ENCODE assay signal across 16 cellular contexts in the genomic region with DNA sequence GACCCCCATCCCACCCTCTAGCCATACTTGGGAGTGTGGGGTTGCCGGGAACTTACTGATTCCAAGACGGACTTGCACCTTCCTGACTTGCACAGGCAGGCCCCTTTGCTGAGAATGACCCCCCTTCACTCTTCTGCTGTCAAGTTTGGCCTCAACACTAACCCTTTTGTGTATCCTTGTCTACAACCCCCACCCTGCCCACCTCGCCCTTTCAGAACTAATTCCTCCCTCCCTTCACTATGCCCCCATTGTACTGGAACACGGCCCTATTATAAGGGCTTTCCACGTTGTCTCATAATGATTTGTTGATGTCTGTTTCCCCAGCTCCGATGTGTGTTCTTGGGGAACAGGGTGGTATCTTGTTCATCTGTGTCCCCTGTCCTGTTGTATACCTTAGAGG. TPM values are rescaled to one million over a fixed set of nuclear protein-coding genes. Genes with fewer than 3 reads are reported as not detected.
DNase-seq lines count a peak whose midpoint lies in the region; ATAC-seq and TF ChIP-seq lines count a peak whose summit lies in the region.
"Had no signal": no experiment of that assay in that cellular context is flagged by ENCODE, and none has a peak within 500 bp of the region (broad histone marks: within the 10 kb centered on the region; RNA-seq: fewer than 3 reads in every experiment).

No MANE protein-coding gene starts in this region.

- H3K79me2 ChIP-seq in Loucy (ENCODE audit: insufficient read depth, low read length), result no peaks in the 10 kb centered on the region

- peak overlapping the region; percentile 64 for H3K27ac Mint-ChIP-seq in T-helper 2 cell treated with Interferon-gamma antibody and Interleukin-4, amounts not matched to agents 5 μg/mL and 100 μg/mL, for 36 hours
- peak overlapping the region; percentile 86 for H3K27ac Mint-ChIP-seq in central memory CD8-positive, alpha-beta T cell (ENCODE audit: low read depth)
- H3K27ac Mint-ChIP-seq in natural killer cell treated with Interleukin-12 subunit alpha and Interleukin-12 subunit beta and Interleukin-15 and Interleukin-18, amount 100 ng/mL, for 72 hours, result peak overlapping the region; percentile 82 to 83

- no peak overlapping the region for H3K9ac ChIP-seq in Loucy (ENCODE audit: low read depth, low read length, poor library complexity, severe bottlenecking)

- no peak for ATAC-seq in central memory CD8-positive, alpha-beta T cell (replicated peaks; ENCODE audit: extremely low read depth, poor library complexity, severe bottlenecking)
- ATAC-seq in natural killer cell treated with Interleukin-12 subunit alpha and Interleukin-12 subunit beta and Interleukin-15 and Interleukin-18, amount 100 ng/mL, for 72 hours, result no peak
- ATAC-seq: sciatic nerve had no signal

- H3K9me3 Mint-ChIP-seq in T-helper 2 cell treated with Interferon-gamma antibody and Interleukin-4, amounts not matched to agents 5 μg/mL and 100 μg/mL, for 36 hours, result no peaks in the 10 kb centered on the region
- no peaks in the 10 kb centered on the region for H3K9me3 Mint-ChIP-seq in central memory CD8-positive, alpha-beta T cell
- H3K9me3 Mint-ChIP-seq in natural killer cell treated with Interleukin-12 subunit alpha and Interleukin-12 subunit beta and Interleukin-15 and Interleukin-18, amount 100 ng/mL, for 72 hours, result no peaks in the 10 kb centered on the region
- H3K9me3 Mint-ChIP-seq: type B pancreatic cell had no signal

- no peak for DNase-seq in T-helper 2 cell treated with Interferon-gamma antibody and Interleukin-4, amounts not matched to agents 5 μg/mL and 100 μg/mL, for 36 hours (ENCODE audit: low spot score)
- DNase-seq in T-helper 2 cell (no peak), NCI-H2029 treated with DMSO at 0.1 percent for 48 hours (lab: John Stamatoyannopoulos, UW) (no peak), NCI-H2081 (lab: John Stamatoyannopoulos, UW) (no peak), NCI-H345 treated with DMSO at 0.1 percent for 48 hours (lab: John Stamatoyannopoulos, UW; ENCODE audit: unreplicated experiment) (no peak)
- DNase-seq in central memory CD8-positive, alpha-beta T cell (ENCODE audit: low spot score in 2 of 2), result no peak
- DNase-seq in natural killer cell treated with Interleukin-12 subunit alpha and Interleukin-12 subunit beta and Interleukin-15 and Interleukin-18, amount 100 ng/mL, for 72 hours (ENCODE audit: low spot score), result no peak
- DNase-seq: 8988T; activated CD8-positive, alpha-beta memory T cell treated with anti-CD3 and anti-CD28 coated beads, Interleukin-2, amount 50 U/mL, for 4 hours; C1 segment of cervical spinal cord; NCI-H187 treated with DMSO at 0.1 percent for 48 hours; NCI-H526 had no signal

- no peaks in the 10 kb centered on the region for H3F3A ChIP-seq in Loucy (ENCODE audit: low read depth)

- no peak overlapping the region for H3K4me3 Mint-ChIP-seq in T-helper 2 cell treated with Interferon-gamma antibody and Interleukin-4, amounts not matched to agents 5 μg/mL and 100 μg/mL, for 36 hours
- no peak overlapping the region for H3K4me3 Mint-ChIP-seq in central memory CD8-positive, alpha-beta T cell
- peak overlapping the region; percentile 49 for H3K4me3 Mint-ChIP-seq in natural killer cell treated with Interleukin-12 subunit alpha and Interleukin-12 subunit beta and Interleukin-15 and Interleukin-18, amount 100 ng/mL, for 72 hours
- H3K4me3 Mint-ChIP-seq: type B pancreatic cell had no signal

- H3K9me2 ChIP-seq in Loucy (replicated peaks; ENCODE audit: low read depth, low read length), result no peaks in the 10 kb centered on the region

- no peaks in the 10 kb centered on the region for H3K36me3 ChIP-seq in Loucy (ENCODE audit: insufficient read depth, low read length)
- H3K36me3 ChIP-seq: SJSA1 had no signal

- peaks cover 36% of the 10 kb centered on the region for H3K4me1 Mint-ChIP-seq in T-helper 2 cell treated with Interferon-gamma antibody and Interleukin-4, amounts not matched to agents 5 μg/mL and 100 μg/mL, for 36 hours (ENCODE audit: low read depth)
- peaks cover 46% of the 10 kb centered on the region for H3K4me1 Mint-ChIP-seq in central memory CD8-positive, alpha-beta T cell
- peaks cover 44 to 46% of the 10 kb centered on the region in 2 donors for H3K4me1 Mint-ChIP-seq in natural killer cell treated with Interleukin-12 subunit alpha and Interleukin-12 subunit beta and Interleukin-15 and Interleukin-18, amount 100 ng/mL, for 72 hours (ENCODE audit: low read depth in 2 of 2)

- no peak overlapping the region for H3K4me3 ChIP-seq in Loucy (ENCODE audit: low read length, poor library complexity, severe bottlenecking)
- H3K4me3 ChIP-seq: SJSA1 had no signal

- no peaks in the 10 kb centered on the region for H3K27me3 ChIP-seq in Loucy (ENCODE audit: insufficient read depth, low read length, poor library complexity, severe bottlenecking)
- H3K27me3 ChIP-seq: SJSA1 had no signal

- no peak overlapping the region for H2AFZ ChIP-seq in Loucy (ENCODE audit: low read length)

- no peak for TF ChIP-seq CTCF in Loucy (conservative IDR thresholded peaks at IDR 0.05; ENCODE audit: low read length)

- peaks cover 25% of the 10 kb centered on the region for H3K36me3 Mint-ChIP-seq in T-helper 2 cell treated with Interferon-gamma antibody and Interleukin-4, amounts not matched to agents 5 μg/mL and 100 μg/mL, for 36 hours (ENCODE audit: low read depth)
- H3K36me3 Mint-ChIP-seq in central memory CD8-positive, alpha-beta T cell (ENCODE audit: insufficient read depth), result peaks cover 10% of the 10 kb centered on the region
- H3K36me3 Mint-ChIP-seq in natural killer cell treated with Interleukin-12 subunit alpha and Interleukin-12 subunit beta and Interleukin-15 and Interleukin-18, amount 100 ng/mL, for 72 hours, result peaks cover 6% of the 10 kb centered on the region
- H3K36me3 Mint-ChIP-seq: type B pancreatic cell had no signal

- H3K27me3 Mint-ChIP-seq in T-helper 2 cell treated with Interferon-gamma antibody and Interleukin-4, amounts not matched to agents 5 μg/mL and 100 μg/mL, for 36 hours (ENCODE audit: low read depth), result no peaks in the 10 kb centered on the region
- no peaks in the 10 kb centered on the region for H3K27me3 Mint-ChIP-seq in central memory CD8-positive, alpha-beta T cell
- no peaks in the 10 kb centered on the region for H3K27me3 Mint-ChIP-seq in natural killer cell treated with Interleukin-12 subunit alpha and Interleukin-12 subunit beta and Interleukin-15 and Interleukin-18, amount 100 ng/mL, for 72 hours
- H3K27me3 Mint-ChIP-seq: type B pancreatic cell had no signal

- H3K4me2 ChIP-seq in Loucy (ENCODE audit: low read depth, low read length, poor library complexity, severe bottlenecking), result peak overlapping the region; percentile 13

- H3K9me3 ChIP-seq in Loucy (ENCODE audit: insufficient read depth, low read depth, low read length), result no peaks in the 10 kb centered on the region
- H3K9me3 ChIP-seq: SJSA1 had no signal

- H3K4me1 ChIP-seq in Loucy (ENCODE audit: insufficient read depth, low read length, poor library complexity, severe bottlenecking), result peaks cover 33% of the 10 kb centered on the region

- H4K20me1 ChIP-seq in Loucy (ENCODE audit: insufficient read depth, low read length, poor library complexity, severe bottlenecking), result no peaks in the 10 kb centered on the region

RNA-seq across cellular contexts. Expression of gene NEDD9, which starts 4.4 kb away (rescaled TPM):
- total RNA-seq in natural killer cell treated with Interleukin-12 subunit alpha and Interleukin-12 subunit beta and Interleukin-15 and Interleukin-18, amount 100 ng/mL, for 72 hours, result 10 to 100 TPM; 59.9 to 81.3 TPM
